ENCODE assay signal across 15 cellular contexts in the genomic region with DNA sequence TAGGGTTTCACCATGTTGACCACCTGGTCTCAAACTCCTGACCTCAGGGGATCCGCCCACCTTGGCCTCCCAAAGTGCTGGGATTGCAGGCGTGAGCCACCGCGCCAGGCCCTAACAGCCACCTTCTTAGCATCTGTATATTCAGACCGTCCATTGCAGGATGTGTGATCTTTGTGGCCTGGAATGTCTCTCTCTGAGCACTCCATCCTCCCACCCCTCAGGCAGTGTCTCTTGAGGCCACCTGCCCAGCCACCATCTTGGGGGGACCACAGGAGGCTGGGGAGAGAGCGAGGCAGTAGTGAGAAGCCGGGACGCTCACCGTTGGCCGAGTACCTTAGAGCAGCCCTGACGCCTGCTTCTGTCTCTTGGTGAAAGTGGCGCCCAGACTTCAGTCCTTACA. TPM values are rescaled to one million over a fixed set of nuclear protein-coding genes. Genes with fewer than 3 reads are reported as not detected.
"Had no signal": no experiment of that assay in that cellular context is flagged by ENCODE, and none has a peak within 500 bp of the region (broad histone marks: within the 10 kb centered on the region; RNA-seq: fewer than 3 reads in every experiment).

No MANE protein-coding gene starts in this region.

- H3K36me3 ChIP-seq: colonic mucosa, ovary had no signal

- H3K27me3 ChIP-seq: colonic mucosa, hepatocyte, ovary, right atrium auricular region had no signal

- H3K9me3 ChIP-seq: colonic mucosa, mucosa of descending colon, ovary, right atrium auricular region had no signal

- H2AFZ ChIP-seq: hepatocyte had no signal

- H3K9me3 Mint-ChIP-seq: type B pancreatic cell had no signal

- H3K4me3 Mint-ChIP-seq: type B pancreatic cell had no signal

- DNase-seq: colonic mucosa; dermis blood vessel endothelial cell; erythroblast; foreskin melanocyte; head of caudate nucleus; left colon; mucosa of descending colon; naive thymus-derived CD8-positive, alpha-beta T cell; ovary; stimulated activated CD4-positive, alpha-beta T cell treated with anti-CD3 and anti-CD28 coated beads, Interleukin-12 subunit alpha, Interleukin-12 subunit beta, amount 100 ng/mL, for 4 hours; stimulated activated naive CD4-positive, alpha-beta T cell treated with Interleukin-2 at 50 U/mL for 16 hours had no signal

- ATAC-seq: left colon; mucosa of descending colon; naive thymus-derived CD8-positive, alpha-beta T cell had no signal

- H3K27ac ChIP-seq: colonic mucosa, hepatocyte, ovary, right atrium auricular region had no signal

- H3K27me3 Mint-ChIP-seq: naive thymus-derived CD8-positive, alpha-beta T cell; type B pancreatic cell had no signal

- H3K4me3 ChIP-seq: colonic mucosa, hepatocyte, mucosa of descending colon, ovary, right atrium auricular region had no signal

- H3K4me2 ChIP-seq: hepatocyte had no signal

RNA-seq across cellular contexts. Expression of a gene that starts 52.5 kb away (rescaled TPM):
- polyA plus RNA-seq: neural cell had no signal
